ENCODE assay signal across 2 cellular contexts in genomic region chr7:30445770-30446169, GRCh38.
A peak's percentile ranks its signal among the peaks of the same experiment; 100 is the strongest.
TF ChIP-seq lines count a peak whose summit lies in the region.

No MANE protein-coding gene starts in this region.

TF ChIP-seq in H1, 55 proteins besides CTCF, POLR2A, EP300 and RAD21:
- no peak for TF ChIP-seq YY1 (IDR thresholded peaks at IDR 0.05; ENCODE audit: low read depth, low read length)
- TF ChIP-seq CEBPB (IDR thresholded peaks at IDR 0.05; ENCODE audit: low read depth, low read length) = peak; percentile 60

TF ChIP-seq in SK-N-SH, 30 proteins besides CTCF, POLR2A, EP300 and RAD21:
- TF ChIP-seq FOXJ3 (CRISPR knock-in tag; IDR thresholded peaks at IDR 0.05) = no peak
- TF ChIP-seq USF2 (IDR thresholded peaks at IDR 0.05; ENCODE audit: borderline replicate concordance, low read depth, low read length) = no peak
- no peak for TF ChIP-seq EZH2phosphoT487 (IDR thresholded peaks at IDR 0.05; ENCODE audit: borderline replicate concordance, low read depth)
- no peak for TF ChIP-seq SIN3A (IDR thresholded peaks at IDR 0.05; ENCODE audit: borderline replicate concordance, low read depth, low read length)
- no peak for TF ChIP-seq IRF3 (IDR thresholded peaks at IDR 0.05; ENCODE audit: low read depth, low read length)
- TF ChIP-seq TCF12 (IDR thresholded peaks at IDR 0.05) = no peak
- TF ChIP-seq RCOR1 (IDR thresholded peaks at IDR 0.05; ENCODE audit: low read length) = no peak
- TF ChIP-seq POLR2AphosphoS5 (IDR thresholded peaks at IDR 0.05; ENCODE audit: low read depth, low read length) = no peak
- TF ChIP-seq USF1 (IDR thresholded peaks at IDR 0.05; ENCODE audit: borderline replicate concordance, low read depth) = no peak
- TF ChIP-seq PBX3 (IDR thresholded peaks at IDR 0.05) = no peak
- TF ChIP-seq ELF1 (IDR thresholded peaks at IDR 0.05) = no peak
- TF ChIP-seq CHD2 (IDR thresholded peaks at IDR 0.05; ENCODE audit: low read length, partially characterized antibody) = no peak
- TF ChIP-seq REST (IDR thresholded peaks at IDR 0.05; ENCODE audit: low read depth, low read length) = no peak
- TF ChIP-seq GATA2 (CRISPR knock-in tag; IDR thresholded peaks at IDR 0.05) = no peak
- no peak for TF ChIP-seq GABPA (IDR thresholded peaks at IDR 0.05; ENCODE audit: low read depth)
- TF ChIP-seq MEF2A (IDR thresholded peaks at IDR 0.05; ENCODE audit: borderline replicate concordance, low read depth) = no peak
- no peak for TF ChIP-seq MAX (IDR thresholded peaks at IDR 0.05; ENCODE audit: low read depth)
